16 cellular contexts compared by ENCODE assay signal in the genomic region with DNA sequence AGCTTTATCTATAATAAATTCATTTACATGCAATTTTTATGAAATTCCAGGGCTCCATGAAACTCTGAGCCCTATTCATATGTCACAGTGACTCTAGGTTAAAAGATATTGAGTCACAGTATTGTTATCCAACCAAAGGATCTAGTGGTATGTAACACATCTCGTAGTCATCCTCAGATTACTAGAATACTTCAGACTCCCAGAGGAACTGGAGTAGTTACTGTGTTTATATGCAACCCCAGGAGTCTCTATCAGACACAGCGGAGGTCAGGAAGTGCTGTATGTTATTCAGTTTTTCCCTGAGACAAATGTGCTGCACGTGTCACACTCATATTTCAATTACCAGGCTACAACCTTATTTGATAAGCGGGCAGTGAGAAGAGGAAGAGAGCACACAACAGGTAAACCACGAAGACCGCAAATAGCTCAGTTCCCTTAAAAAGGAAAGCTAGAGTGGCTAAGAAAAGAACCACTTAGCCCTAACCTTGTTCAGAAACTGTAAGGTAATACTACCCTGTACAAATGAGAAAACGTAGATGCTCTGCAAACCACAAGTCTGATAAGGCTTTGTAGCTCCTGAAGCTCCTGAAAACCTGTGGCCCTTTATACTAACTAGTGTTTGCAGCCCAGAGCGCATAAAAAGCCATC.
DNase-seq lines count a peak whose midpoint lies in the region; ATAC-seq and TF ChIP-seq lines count a peak whose summit lies in the region.
"Had no signal": no experiment of that assay in that cellular context is flagged by ENCODE, and none has a peak within 500 bp of the region (broad histone marks: within the 10 kb centered on the region; RNA-seq: fewer than 3 reads in every experiment).

No MANE protein-coding gene starts in this region.

- peak; percentile 92 for ATAC-seq in GM18861 (IDR thresholded peaks at IDR 0.05; ENCODE audit: unreplicated experiment)
- peak; percentile 99 for ATAC-seq in GM21737 (IDR thresholded peaks at IDR 0.05; ENCODE audit: unreplicated experiment)
- ATAC-seq in HG03175 (IDR thresholded peaks at IDR 0.05; ENCODE audit: unreplicated experiment), result peak; percentile 95
- ATAC-seq in activated B cell treated with CpG ODN at 0.5 μM for 24 hours (ENCODE audit: low read depth), result peak; percentile 60
- no peak for ATAC-seq in left ventricle myocardium superior

- peaks cover 12% of the 10 kb centered on the region for H3K9me3 ChIP-seq in left ventricle myocardium inferior (replicated peaks)
- H3K9me3 ChIP-seq: adrenal gland, upper lobe of left lung had no signal

- TF ChIP-seq CTCF in activated B cell treated with CpG ODN at 0.5 μM for 24 hours (IDR thresholded peaks at IDR 0.05), result no peak
- no peak for TF ChIP-seq CTCF in left ventricle myocardium inferior (IDR thresholded peaks at IDR 0.05; ENCODE audit: borderline replicate concordance)

- no peaks in the 10 kb centered on the region for H3K4me1 ChIP-seq in left ventricle myocardium inferior
- H3K4me1 ChIP-seq: adrenal gland, upper lobe of left lung had no signal

- no peak overlapping the region for H3K4me3 Mint-ChIP-seq in activated B cell treated with CpG ODN at 0.5 μM for 24 hours
- H3K4me3 Mint-ChIP-seq: B cell had no signal

- H3K36me3 Mint-ChIP-seq in activated B cell treated with CpG ODN at 0.5 μM for 24 hours (ENCODE audit: low read depth), result no peaks in the 10 kb centered on the region

- CTCF ChIA-PET in activated B cell treated with CpG ODN at 0.5 μM for 24 hours (lab: Charles Lee), result no interaction called here

- POLR2A ChIA-PET in activated B cell treated with CpG ODN at 0.5 μM for 24 hours (lab: Charles Lee), result no interaction called here

- H3K36me3 ChIP-seq in left ventricle myocardium inferior, result no peaks in the 10 kb centered on the region
- H3K36me3 ChIP-seq: adrenal gland, upper lobe of left lung had no signal

- peaks cover 9% of the 10 kb centered on the region for H3K4me1 Mint-ChIP-seq in activated B cell treated with CpG ODN at 0.5 μM for 24 hours

- no peaks in the 10 kb centered on the region for H3K9me3 Mint-ChIP-seq in activated B cell treated with CpG ODN at 0.5 μM for 24 hours

- H3K4me3 ChIP-seq in left ventricle myocardium inferior, result no peak overlapping the region
- H3K4me3 ChIP-seq: adrenal gland, upper lobe of left lung had no signal

- H3K27me3 ChIP-seq in left ventricle myocardium inferior (ENCODE audit: low read depth), result no peaks in the 10 kb centered on the region
- H3K27me3 ChIP-seq: adrenal gland, upper lobe of left lung had no signal

- H3K27me3 Mint-ChIP-seq in activated B cell treated with CpG ODN at 0.5 μM for 24 hours, result no peaks in the 10 kb centered on the region
- H3K27me3 Mint-ChIP-seq: B cell had no signal

- H3K27ac Mint-ChIP-seq in activated B cell treated with CpG ODN at 0.5 μM for 24 hours, result no peak overlapping the region
- H3K27ac Mint-ChIP-seq: B cell had no signal

- intact Hi-C loops in activated B cell treated with CpG ODN at 0.5 μM for 24 hours (cut with micrococcal nuclease), result no loop called here
- intact Hi-C loops in left ventricle myocardium superior (cut with micrococcal nuclease), result no loop called here
- intact Hi-C loops in left ventricle myocardium inferior (cut with micrococcal nuclease), result no loop called here

- DNase-seq in activated B cell treated with CpG ODN at 0.5 μM for 24 hours (no peak), NCI-H526 treated with DMSO at 0.1 percent for 48 hours (lab: John Stamatoyannopoulos, UW) (no peak), left ventricle myocardium superior (no peak), GDM1 (lab: John Stamatoyannopoulos, UW) (no peak), left ventricle myocardium inferior (no peak)
- DNase-seq: adrenal gland; effector CD4-positive, alpha-beta T cell; H7; head of caudate nucleus; mammary epithelial cell; NCI-H748 treated with DMSO at 0.1 percent for 48 hours; upper lobe of left lung had no signal

- no peak overlapping the region for H3K27ac ChIP-seq in left ventricle myocardium inferior (replicated peaks)
- H3K27ac ChIP-seq: adrenal gland, upper lobe of left lung had no signal
